Comparison of ENCODE assay signal across 8 cellular contexts in genomic region chr6:30325150-30325872, GRCh38. TPM values are rescaled to one million over a fixed set of nuclear protein-coding genes. Genes with fewer than 3 reads are reported as not detected.
DNase-seq lines count a peak whose midpoint lies in the region; ATAC-seq, FAIRE-seq and TF ChIP-seq lines count a peak whose summit lies in the region.

No MANE protein-coding gene starts in this region.

- CTCF ChIA-PET in mammary epithelial cell (lab: Charles Lee; ENCODE audit: low non-redundant PET): interaction anchor here (0.5 kb wide), 2 partner anchors 34 to 74 kb away, joined by 3 to 6 read pairs; no protein-coding TSS in a partner anchor

- H3K27ac ChIP-seq in mammary epithelial cell (ENCODE audit: insufficient read depth, low read depth, low read length) (peak overlapping the region; percentile 95), right lobe of liver (peak overlapping the region in 1 of 3 donors; percentile 96)

- TSS peak; percentile 41 for BruUV-seq in mammary epithelial cell (replicated peaks; lab: Mats Ljungman, UMichigan)

- H3K4me3 ChIP-seq in mammary epithelial cell (replicated peaks in 1 of 3; ENCODE audit: insufficient read depth in 1 of 3, low read depth in 2 of 3, low read length in 3 of 3) (peak overlapping the region; percentile 66 to 70 (median 69)), right lobe of liver (peak overlapping the region; percentile 66 to 97 (median 80))

- H3K4me1 ChIP-seq in mammary epithelial cell (ENCODE audit: insufficient read depth, low read length): peaks cover 19% of the 10 kb centered on the region
- H3K4me1 ChIP-seq in right lobe of liver: peaks cover 0 to 29% (median 4%) of the 10 kb centered on the region in 4 donors

- dilution Hi-C loops in mammary epithelial cell (cut with HindIII; ENCODE audit: low sequenced_read_pairs): no loop called here

- H3K4me2 ChIP-seq in mammary epithelial cell (ENCODE audit: insufficient read depth, low read depth, low read length): peak overlapping the region; percentile 89

- FAIRE-seq in HTR-8/SVneo (lab: Jason Lieb, UNC): no peak

- no peak for TF ChIP-seq POLR2A in right lobe of liver (IDR thresholded peaks at IDR 0.05)

- no peaks in the 10 kb centered on the region for H3K27me3 ChIP-seq in mammary epithelial cell (ENCODE audit: insufficient read depth, low read length)
- H3K27me3 ChIP-seq in right lobe of liver: no peaks in the 10 kb centered on the region

- H4K20me1 ChIP-seq in mammary epithelial cell (ENCODE audit: insufficient read depth, low read length): no peaks in the 10 kb centered on the region

- ATAC-seq in right lobe of liver (peak; percentile 31 to 55 (median 50)), GM19455 (IDR thresholded peaks at IDR 0.05; ENCODE audit: unreplicated experiment) (no peak)

- peak; percentile 38 for DNase-seq in NCI-H2171 (lab: John Stamatoyannopoulos, UW)
- DNase-seq in NCI-H2171 treated with DMSO at 0.1 percent for 48 hours (lab: John Stamatoyannopoulos, UW): no peak
- DNase-seq in HTR-8/SVneo (ENCODE audit: insufficient read length, low spot score): peak; percentile 33
- peak in 4 of 5 experiments; percentile 32 to 91 (median 75) for DNase-seq in T-helper 2 cell
- DNase-seq in mammary epithelial cell: no peak
- peak in 2 of 3 donors; percentile 56 to 63 for DNase-seq in right lobe of liver
- peak; percentile 65 for DNase-seq in stimulated activated CD8-positive, alpha-beta memory T cell treated with anti-CD3 and anti-CD28 coated beads, Interleukin-15, amount 100 ng/mL, for 1 hour (ENCODE audit: low read depth)

- peak overlapping the region; percentile 96 for H3K9ac ChIP-seq in mammary epithelial cell (ENCODE audit: insufficient read depth, low read length)

- H3K9me3 ChIP-seq in mammary epithelial cell (replicated peaks; ENCODE audit: insufficient read depth, low read length): no peaks in the 10 kb centered on the region
- no peaks in the 10 kb centered on the region for H3K9me3 ChIP-seq in right lobe of liver

- peaks cover 72% of the 10 kb centered on the region for H3K79me2 ChIP-seq in mammary epithelial cell (ENCODE audit: insufficient read depth, low read length)

- intact Hi-C loops in mammary epithelial cell (cut with micrococcal nuclease) (loop anchor here (5.0 to 10.0 kb wide), 2 partner anchors 223 to 261 kb away; partner anchors contain the start of genes POLR1H and PPP1R11), right lobe of liver (cut with DNase I) (no loop called here)

- WGBS in mammary epithelial cell (ENCODE audit: low coverage, missing lambda C conversion rate): 6% methylated on average over 7 of the region's 10 CpGs
- 8% methylated on average over 8 of the region's 10 CpGs for WGBS in right lobe of liver (ENCODE audit: insufficient coverage, low coverage, low lambda C conversion rate, missing lambda C conversion rate)

- TF ChIP-seq CTCF in mammary epithelial cell (conservative IDR thresholded peaks at IDR 0.05 in 1 of 2, IDR thresholded peaks at IDR 0.05 in 1 of 2; ENCODE audit: extremely low read depth in 1 of 2, insufficient read depth in 1 of 2, low read depth in 1 of 2, low read length in 2 of 2): no peak
- TF ChIP-seq CTCF in right lobe of liver (IDR thresholded peaks at IDR 0.05): no peak

- peak overlapping the region; percentile 71 for H2AFZ ChIP-seq in mammary epithelial cell (ENCODE audit: low read depth, low read length)

- H3K36me3 ChIP-seq in mammary epithelial cell (ENCODE audit: insufficient read depth, low read length) (peaks cover 6% of the 10 kb centered on the region), right lobe of liver (peaks cover 0 to 10% (median 0%) of the 10 kb centered on the region in 4 donors)

- in situ Hi-C loops in mammary epithelial cell (cut with MboI; ENCODE audit: low sequenced_read_pairs in 2 of 2): no loop called here

RNA-seq across cellular contexts. Expression of gene TRIM39, which starts 1.4 kb away (rescaled TPM):
- total RNA-seq in mammary epithelial cell: 10 to 100 TPM; 13.3 to 14.0 TPM
- 7.4 TPM for polyA plus RNA-seq in mammary epithelial cell
- polyA minus RNA-seq in mammary epithelial cell: 48.3 TPM
- total RNA-seq in right lobe of liver: 1 to 10 TPM; 3.3 to 7.5 (median 5.7) TPM

RNA-seq across cellular contexts. Expression of gene RPP21, which starts 19.6 kb away (rescaled TPM):
- total RNA-seq in mammary epithelial cell: 10 to 100 TPM; 19.0 to 41.3 TPM
- polyA plus RNA-seq in mammary epithelial cell: 45.2 TPM
- 9.0 TPM for polyA minus RNA-seq in mammary epithelial cell
- total RNA-seq in right lobe of liver: 10 to 100 TPM; 13.8 to 49.5 (median 16.3) TPM

Comparison
In these comparisons a context has a peak if more than half of its experiments do, and no peak if none do; other contexts are left out.
1. DNase-seq: peak in NCI-H2171 (single experiment), HTR-8/SVneo (single experiment), T-helper 2 cell (4 of 5), right lobe of liver (2 of 3) and stimulated activated CD8-positive, alpha-beta memory T cell treated with anti-CD3 and anti-CD28 coated beads, Interleukin-15, amount 100 ng/mL, for 1 hour (single experiment); none in NCI-H2171 treated with DMSO at 0.1 percent for 48 hours (single experiment) and mammary epithelial cell (single experiment).